Comparison of ENCODE assay signal across 20 cellular contexts in the genomic region with DNA sequence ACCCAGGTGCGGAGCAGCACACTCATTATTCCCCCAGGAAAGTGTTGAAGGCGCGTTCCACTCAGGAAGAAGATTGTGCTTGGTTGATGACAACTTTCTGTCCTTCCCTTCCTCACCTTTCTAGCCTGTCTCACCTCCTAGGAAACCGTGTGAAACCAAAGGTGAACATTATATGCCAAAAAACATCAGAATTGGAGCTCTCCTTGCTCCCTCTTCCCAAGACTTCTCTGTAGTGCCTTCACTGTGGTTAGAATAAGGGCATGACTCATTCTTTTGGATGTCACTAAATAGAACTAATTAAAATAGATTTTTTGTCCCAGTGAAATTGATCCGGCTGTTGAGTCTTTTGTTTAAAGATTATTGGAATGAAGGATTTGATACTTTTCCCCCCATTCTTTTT.
"Had no signal": no experiment of that assay in that cellular context is flagged by ENCODE, and none has a peak within 500 bp of the region (broad histone marks: within the 10 kb centered on the region; RNA-seq: fewer than 3 reads in every experiment).

No MANE protein-coding gene starts in this region.

- H3K27me3 Mint-ChIP-seq: activated T-helper 17 cell treated with anti-CD3 and anti-CD28 coated beads, Interleukin-2, amount 50 U/mL, for 72 hours; central memory CD8-positive, alpha-beta T cell had no signal

- H3K27ac ChIP-seq: esophagus muscularis mucosa, lower lobe of right lung, parathyroid adenoma, right atrium auricular region, transverse colon had no signal

- H3K27ac Mint-ChIP-seq: activated T-helper 17 cell treated with anti-CD3 and anti-CD28 coated beads, Interleukin-2, amount 50 U/mL, for 72 hours had no signal

- H3K9me3 ChIP-seq: esophagus muscularis mucosa, lower lobe of right lung, right atrium auricular region, transverse colon had no signal

- H3K4me1 ChIP-seq: lower lobe of right lung, parathyroid adenoma, right atrium auricular region, transverse colon had no signal

- H3K4me3 ChIP-seq: coronary artery, esophagus muscularis mucosa, lower lobe of right lung, right atrium auricular region, smooth muscle cell, transverse colon had no signal

- FAIRE-seq: islet of Langerhans had no signal

- H3K4me1 Mint-ChIP-seq: central memory CD8-positive, alpha-beta T cell had no signal

- DNase-seq: activated CD4-positive, alpha-beta T cell treated with anti-CD3 and anti-CD28 coated beads for 1 hour; activated CD4-positive, alpha-beta T cell treated with anti-CD3 and anti-CD28 coated beads, Interleukin-2, amount 50 U/mL, for 48 hours; activated naive CD4-positive, alpha-beta T cell treated with Interleukin-2 at 50 U/mL for 16 hours; foreskin melanocyte; head of caudate nucleus; left colon; lower lobe of right lung; midbrain; stimulated activated CD4-positive, alpha-beta T cell treated with anti-CD3 and anti-CD28 coated beads, Interleukin-4, amount 100 ng/mL, for 4 hours; stimulated activated CD8-positive, alpha-beta memory T cell treated with anti-CD3 and anti-CD28 coated beads, Interleukin-4, amount 100 ng/mL, for 48 hours; stimulated activated naive CD4-positive, alpha-beta T cell treated with Interleukin-2 at 50 U/mL for 16 hours; transverse colon had no signal

- H3K27me3 ChIP-seq: esophagus muscularis mucosa, right atrium auricular region, transverse colon had no signal

- H3K9me3 Mint-ChIP-seq: activated T-helper 17 cell treated with anti-CD3 and anti-CD28 coated beads, Interleukin-2, amount 50 U/mL, for 72 hours; central memory CD8-positive, alpha-beta T cell had no signal

- H3K36me3 ChIP-seq: right atrium auricular region, transverse colon had no signal

- H3K4me3 Mint-ChIP-seq: activated T-helper 17 cell treated with anti-CD3 and anti-CD28 coated beads, Interleukin-2, amount 50 U/mL, for 72 hours; central memory CD8-positive, alpha-beta T cell had no signal
